8 cellular contexts compared by ENCODE assay signal in genomic region chr10:71772832-71773220, GRCh38. TPM values are rescaled to one million over a fixed set of nuclear protein-coding genes. Genes with fewer than 3 reads are reported as not detected.
DNase-seq lines count a peak whose midpoint lies in the region; ATAC-seq and TF ChIP-seq lines count a peak whose summit lies in the region.

No MANE protein-coding gene starts in this region.

- DNase-seq in Right ventricle myocardium inferior (ENCODE audit: missing footprints), result no peak
- no peak for DNase-seq in cardiac septum (ENCODE audit: low spot score)
- no peak for DNase-seq in chondrocyte (ENCODE audit: low spot score)
- DNase-seq in uterus, result peak in 1 of 2 donors; percentile 54
- DNase-seq in NCI-H1105 (lab: John Stamatoyannopoulos, UW), result no peak
- DNase-seq in NOMO-1 treated with DMSO at 0.1 percent for 48 hours (lab: John Stamatoyannopoulos, UW; ENCODE audit: unreplicated experiment), result no peak

- H3K36me3 ChIP-seq in mesodermal cell (ENCODE audit: control insufficient read depth, insufficient read depth, low read length) (no peaks in the 10 kb centered on the region), uterus (no peaks in the 10 kb centered on the region)

- H3K4me1 Mint-ChIP-seq in chondrocyte (ENCODE audit: low read depth), result peaks cover 17% of the 10 kb centered on the region

- peak overlapping the region; percentile 44 for H3K4me3 ChIP-seq in mesodermal cell (ENCODE audit: extremely low read depth, insufficient read depth, low read length, poor library complexity, severe bottlenecking)
- H3K4me3 ChIP-seq in uterus, result peak overlapping the region; percentile 66 to 81

- H3K4me3 Mint-ChIP-seq in chondrocyte (ENCODE audit: unreplicated experiment), result peak overlapping the region; percentile 53

- H3K27me3 ChIP-seq in uterus, result no peaks in the 10 kb centered on the region

- H3K9me3 ChIP-seq in mesodermal cell (ENCODE audit: control insufficient read depth, low read length) (no peaks in the 10 kb centered on the region), uterus (no peaks in the 10 kb centered on the region)

- ATAC-seq in Right ventricle myocardium inferior (peak; percentile 43), GM19324 (IDR thresholded peaks at IDR 0.05; ENCODE audit: low FRiP score, unreplicated experiment) (no peak)

- no peaks in the 10 kb centered on the region for H3K36me3 Mint-ChIP-seq in chondrocyte (ENCODE audit: low read depth)

- WGBS in mesodermal cell (ENCODE audit: insufficient coverage in 2 of 2), 2 experiments, result 90 to 92% methylated on average over 3 to 4 of the region's 4 CpGs

- TF ChIP-seq CTCF in chondrocyte (IDR thresholded peaks at IDR 0.05) (no peak), uterus (IDR thresholded peaks at IDR 0.05) (no peak)

- peaks cover 3% of the 10 kb centered on the region for H3K27me3 Mint-ChIP-seq in chondrocyte (ENCODE audit: low read depth)

- no peak overlapping the region for H3K27ac Mint-ChIP-seq in chondrocyte (ENCODE audit: unreplicated experiment)

- H3K4me1 ChIP-seq in mesodermal cell (ENCODE audit: control insufficient read depth, insufficient read depth, low read length, poor library complexity, severe bottlenecking) (peaks cover 34% of the 10 kb centered on the region), uterus (peaks cover 14 to 26% of the 10 kb centered on the region in 2 donors)

- H3K27ac ChIP-seq in mesodermal cell (ENCODE audit: low read depth, low read length, severe bottlenecking) (no peak overlapping the region), uterus (peak overlapping the region; percentile 94 to 97)

- H3K9me3 Mint-ChIP-seq in chondrocyte (ENCODE audit: low read depth), result peaks cover 2% of the 10 kb centered on the region

- TF ChIP-seq POLR2A in uterus (IDR thresholded peaks at IDR 0.05), result no peak

- intact Hi-C loops in Right ventricle myocardium inferior (cut with DNase I), result loop anchor here (1.0 to 2.0 kb wide), 3 partner anchors 27 to 60 kb away; no protein-coding TSS in a partner anchor
- intact Hi-C loops in cardiac septum (cut with DNase I), result loop anchor here (2.0 to 5.0 kb wide), 4 partner anchors 26 to 76 kb away; no protein-coding TSS in a partner anchor
- intact Hi-C loops in uterus (cut with DNase I; ENCODE audit: low total_unique reads), result loop anchor here (5.0 kb wide), 1 partner anchor 66 kb away; no protein-coding TSS in a partner anchor

RNA-seq across cellular contexts. Expression of gene VSIR, which starts 0.5 kb away (rescaled TPM):
- total RNA-seq in Right ventricle myocardium inferior (140 TPM), cardiac septum (63.0 TPM), chondrocyte (0.49 to 1.3 TPM in 2 of 3 replicates, not detected in the other), uterus (100 to 1,000 TPM in 1 of 4 donors, 10 to 100 TPM in 3; 18.9 to 127 (median 36.7) TPM)
- 10.5 TPM for polyA plus RNA-seq in mesodermal cell (2013, experiment 1 of 2)
- 6.1 TPM for polyA plus RNA-seq in mesodermal cell (2013, experiment 2 of 2)

RNA-seq across cellular contexts. Expression of gene C10orf105, which starts 53.2 kb away (rescaled TPM):
- total RNA-seq in Right ventricle myocardium inferior (0.05 TPM), cardiac septum (not detected), chondrocyte (not detected in 3 replicates), uterus (1 to 10 TPM in 1 of 4 donors, under 1 TPM in 1, not detected in 2; 0.07 to 1.2 TPM)
- 0.11 TPM for polyA plus RNA-seq in mesodermal cell (2013, experiment 1 of 2)
- 0.10 TPM for polyA plus RNA-seq in mesodermal cell (2013, experiment 2 of 2)
